In genomic region chr10:126972622-126973414, GRCh38 we compare ENCODE assay signal across 10 cellular contexts.
DNase-seq lines count a peak whose midpoint lies in the region; ATAC-seq and TF ChIP-seq lines count a peak whose summit lies in the region.
"Had no signal": no experiment of that assay in that cellular context is flagged by ENCODE, and none has a peak within 500 bp of the region (broad histone marks: within the 10 kb centered on the region; RNA-seq: fewer than 3 reads in every experiment).

No MANE protein-coding gene starts in this region.

- H3K4me3 ChIP-seq in fibroblast of lung (replicated peaks in 1 of 4; ENCODE audit: control extremely low read depth in 1 of 4, insufficient read depth in 1 of 4, low read depth in 3 of 4, low read length in 4 of 4) (peak overlapping the region; percentile 2 to 33 (median 32)), neuronal stem cell (ENCODE audit: low read length in 2 of 2) (peak overlapping the region in 1 of 2 donors; percentile 9), BE2C (ENCODE audit: low read depth, low read length) (no peak overlapping the region)

- H3K9ac ChIP-seq in fibroblast of lung (ENCODE audit: insufficient read depth, low read length) (no peak overlapping the region), neuronal stem cell (ENCODE audit: low read depth, low read length, poor library complexity) (no peak overlapping the region)

- DNase-seq in AG20443 (ENCODE audit: low spot score) (peak; percentile 88), RPMI7951 (ENCODE audit: low read depth) (peak; percentile 82), fibroblast of lung (ENCODE audit: low read depth in 2 of 2) (peak; percentile 96 to 97), neuronal stem cell (ENCODE audit: low spot score) (no peak), BE2C (no peak), D341Med (ENCODE audit: low spot score) (no peak)
- DNase-seq: activated CD8-positive, alpha-beta memory T cell treated with anti-CD3 and anti-CD28 coated beads, Interleukin-2, amount 50 U/mL, for 48 hours; stimulated activated CD4-positive, alpha-beta T cell treated with anti-CD3 and anti-CD28 coated beads, Interleukin-2, amount 100 ng/mL, for 24 hours had no signal

- H4K8ac ChIP-seq in neuronal stem cell (ENCODE audit: low read depth, low read length) = no peak overlapping the region

- H3K36me3 ChIP-seq in fibroblast of lung (ENCODE audit: control insufficient read depth, insufficient read depth, low read length) = no peaks in the 10 kb centered on the region
- peaks cover 6 to 49% of the 10 kb centered on the region in 2 donors for H3K36me3 ChIP-seq in neuronal stem cell (replicated peaks in 1 of 2; ENCODE audit: control insufficient read depth in 2 of 2, insufficient read depth in 2 of 2, low read length in 2 of 2)
- no peaks in the 10 kb centered on the region for H3K36me3 ChIP-seq in BE2C

- H3K27ac ChIP-seq in fibroblast of lung (ENCODE audit: insufficient read depth, low read length) (peak overlapping the region; percentile 66), neuronal stem cell (replicated peaks; ENCODE audit: low read length) (no peak overlapping the region)

- no CpG with 5 or more reads among the region's 11 CpGs for WGBS in neuronal stem cell (ENCODE audit: extremely low coverage in 2 of 2, insufficient read length in 2 of 2, insufficient replicate concordance in 1 of 2), 2 donors

- no peak for TF ChIP-seq CTCF in fibroblast of lung (conservative IDR thresholded peaks at IDR 0.05 in 1 of 2, IDR thresholded peaks at IDR 0.05 in 1 of 2; ENCODE audit: low read depth in 1 of 2, low read length in 2 of 2)
- TF ChIP-seq CTCF in BE2C (IDR thresholded peaks at IDR 0.05; ENCODE audit: low read depth, low read length) = no peak

- H3K4ac ChIP-seq in neuronal stem cell (ENCODE audit: low read length) = no peak overlapping the region

- no peak overlapping the region for H2BK120ac ChIP-seq in neuronal stem cell (ENCODE audit: low read depth, low read length)

- H3K4me2 ChIP-seq in fibroblast of lung (ENCODE audit: extremely low read depth, insufficient read depth, low read length) = peak overlapping the region; percentile 87
- H3K4me2 ChIP-seq in neuronal stem cell (ENCODE audit: insufficient read depth, low read length, poor library complexity, severe bottlenecking) = no peak overlapping the region

- no peak overlapping the region for H2BK5ac ChIP-seq in neuronal stem cell (ENCODE audit: low read length)

- H2BK12ac ChIP-seq in neuronal stem cell (ENCODE audit: low read length) = no peak overlapping the region

- no peaks in the 10 kb centered on the region for H4K20me1 ChIP-seq in fibroblast of lung (ENCODE audit: control insufficient read depth, extremely low read depth, insufficient read depth, low read length)

- H3K9me3 ChIP-seq in fibroblast of lung (ENCODE audit: control insufficient read depth, insufficient read depth, low read depth, low read length) = no peaks in the 10 kb centered on the region
- peaks cover 0 to 6% of the 10 kb centered on the region in 2 donors for H3K9me3 ChIP-seq in neuronal stem cell (replicated peaks in 1 of 2; ENCODE audit: control insufficient read depth in 2 of 2, insufficient read depth in 1 of 2, low read depth in 1 of 2, low read length in 2 of 2)
- H3K9me3 ChIP-seq in BE2C = no peaks in the 10 kb centered on the region

- no peak overlapping the region for H3K14ac ChIP-seq in neuronal stem cell (ENCODE audit: low read length)

- H3K4me1 ChIP-seq in fibroblast of lung (ENCODE audit: control insufficient read depth, extremely low read depth, insufficient read depth, low read length) = peaks cover 11% of the 10 kb centered on the region
- peaks cover 1 to 14% of the 10 kb centered on the region in 2 donors for H3K4me1 ChIP-seq in neuronal stem cell (ENCODE audit: control insufficient read depth in 2 of 2, insufficient read depth in 1 of 2, low read depth in 1 of 2, low read length in 2 of 2)
- H3K4me1 ChIP-seq in BE2C = no peaks in the 10 kb centered on the region

- H2BK15ac ChIP-seq in neuronal stem cell (ENCODE audit: low read length) = no peak overlapping the region

- H3K79me2 ChIP-seq in fibroblast of lung (ENCODE audit: control insufficient read depth, insufficient read depth, low read length) = peaks cover 6% of the 10 kb centered on the region

- no peak for ATAC-seq in GM19452 (IDR thresholded peaks at IDR 0.05; ENCODE audit: unreplicated experiment)
- ATAC-seq in GM21447 (IDR thresholded peaks at IDR 0.05; ENCODE audit: unreplicated experiment) = no peak

- H2AK5ac ChIP-seq in neuronal stem cell (ENCODE audit: low read depth, low read length) = no peak overlapping the region

- no peak overlapping the region for H4K91ac ChIP-seq in neuronal stem cell (ENCODE audit: low read depth, low read length, poor library complexity)

- no peaks in the 10 kb centered on the region for H3K27me3 ChIP-seq in fibroblast of lung (ENCODE audit: control insufficient read depth, insufficient read depth, low read length)
- no peaks in the 10 kb centered on the region for H3K27me3 ChIP-seq in neuronal stem cell (ENCODE audit: control insufficient read depth in 3 of 3, insufficient read depth in 3 of 3, low read depth in 1 of 3, low read length in 3 of 3)
- H3K27me3 ChIP-seq in BE2C = no peaks in the 10 kb centered on the region

- H3K23ac ChIP-seq in neuronal stem cell (ENCODE audit: low read depth, low read length, poor library complexity) = no peak overlapping the region

- H3K18ac ChIP-seq in neuronal stem cell (ENCODE audit: low read length) = no peak overlapping the region

- H2AFZ ChIP-seq in fibroblast of lung (ENCODE audit: low read length) (no peak overlapping the region), neuronal stem cell (ENCODE audit: low read length) (peak overlapping the region; percentile 68)

- H3K79me1 ChIP-seq in neuronal stem cell (ENCODE audit: low read depth, low read length) = no peaks in the 10 kb centered on the region

Comparison
In these comparisons a context has a peak if more than half of its experiments do, and no peak if none do; other contexts are left out.
1. DNase-seq: peak in AG20443 (single experiment), RPMI7951 (single experiment) and fibroblast of lung (2 of 2); none in neuronal stem cell (single experiment), BE2C (single experiment) and D341Med (single experiment).